ENCODE assay signal across 13 cellular contexts in the genomic region with DNA sequence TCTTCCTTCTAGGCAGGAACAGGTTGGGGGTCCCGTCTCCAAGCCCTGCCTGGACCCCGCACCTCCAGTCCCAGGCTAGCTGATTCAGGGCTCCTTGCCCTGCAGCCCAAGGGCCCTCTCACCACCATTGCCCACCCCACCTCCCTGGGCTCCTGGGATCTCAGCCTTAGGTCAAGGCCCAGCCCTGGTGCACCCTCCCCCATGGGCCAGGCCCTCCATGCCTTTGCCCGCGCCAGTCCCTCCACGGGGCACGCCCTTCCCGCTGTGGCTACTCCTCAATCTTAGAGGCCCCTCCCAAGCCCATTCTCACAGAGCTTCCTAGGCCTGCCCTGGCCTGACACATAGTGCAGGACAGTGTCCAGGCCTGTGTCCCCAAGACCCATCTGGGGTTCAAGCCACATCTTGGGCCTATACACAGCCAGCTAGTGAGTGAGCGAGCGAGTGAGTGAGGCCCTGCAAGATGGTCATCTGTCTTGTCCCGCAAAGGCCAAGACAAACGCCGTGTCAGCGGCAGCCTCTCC. TPM values are rescaled to one million over a fixed set of nuclear protein-coding genes. Genes with fewer than 3 reads are reported as not detected.
DNase-seq lines count a peak whose midpoint lies in the region; ATAC-seq, FAIRE-seq and TF ChIP-seq lines count a peak whose summit lies in the region.
"Had no signal": no experiment of that assay in that cellular context is flagged by ENCODE, and none has a peak within 500 bp of the region (broad histone marks: within the 10 kb centered on the region; RNA-seq: fewer than 3 reads in every experiment).

No MANE protein-coding gene starts in this region.

- POLR2A ChIA-PET in GM12878 (lab: Charles Lee) = interaction anchor here (0.6 kb wide), 1 partner anchor 342 kb away, joined by 3 read pairs; no protein-coding TSS in a partner anchor
- POLR2A ChIA-PET in naive thymus-derived CD4-positive, alpha-beta T cell (lab: Charles Lee) = interaction anchor here (0.7 to 1.8 kb wide), 4 partner anchors 146 to 180 kb away, joined by 3 to 8 read pairs (median 4); no protein-coding TSS in a partner anchor

- WGBS in GM12878 (ENCODE audit: insufficient coverage, insufficient replicate concordance, low lambda C conversion rate, missing lambda C conversion rate) = 58% methylated on average over 13 of the region's 13 CpGs

- no peak for DNase-seq in Jurkat, Clone E6-1 (ENCODE audit: low read depth, low spot score)
- DNase-seq in GM12878 (ENCODE audit: low read depth, low spot score) (no peak), NCI-H2107 treated with DMSO at 0.1 percent for 48 hours (lab: John Stamatoyannopoulos, UW; ENCODE audit: unreplicated experiment) (no peak), activated gamma-delta T cell (lab: John Stamatoyannopoulos, UW) (no peak), ascending aorta (ENCODE audit: low spot score in 2 of 2) (no peak)
- no peak for DNase-seq in naive thymus-derived CD4-positive, alpha-beta T cell

- H3K4me3 ChIP-seq in ACC112 (ENCODE audit: low read depth, low read length) (no peak overlapping the region), GM12878 (no peak overlapping the region), ascending aorta (no peak overlapping the region)
- 0 out of 2 replicates have a peak overlapping the region, but pooled peaks have one; percentile 51 for H3K4me3 ChIP-seq in Jurkat, Clone E6-1 (ENCODE audit: low read length)
- no peak overlapping the region for H3K4me3 ChIP-seq in naive thymus-derived CD4-positive, alpha-beta T cell (ENCODE audit: low read length)

- CTCF ChIA-PET in GM12878 (lab: Yijun Ruan, JAX) = interaction anchor here (0.5 to 5.7 kb wide), 29 partner anchors 9 to 430 kb away, joined by 3 to 94 read pairs (median 4); a partner anchor contains a TSS
- CTCF ChIA-PET in naive thymus-derived CD4-positive, alpha-beta T cell (lab: Charles Lee) = interaction anchor here (0.5 to 3.5 kb wide), 19 partner anchors 10 to 426 kb away, joined by 3 to 77 read pairs (median 5); no protein-coding TSS in a partner anchor

- TF ChIP-seq EP300 in GM12878 (IDR thresholded peaks at IDR 0.05; ENCODE audit: borderline replicate concordance in 1 of 2, control insufficient read depth in 1 of 2, low read depth in 2 of 2, low read length in 2 of 2) = no peak

- TF ChIP-seq CTCF in GM12878 (IDR thresholded peaks at IDR 0.05 in 2 of 3, conservative IDR thresholded peaks at IDR 0.05 in 1 of 3; ENCODE audit: control insufficient read depth in 2 of 3, extremely low read depth in 1 of 3, insufficient read depth in 1 of 3, low read depth in 3 of 3, low read length in 3 of 3) = no peak
- TF ChIP-seq CTCF in ascending aorta (IDR thresholded peaks at IDR 0.05) = no peak

- peaks cover 0 to 5% (median 4%) of the 10 kb centered on the region in 7 donors for H3K4me1 Mint-ChIP-seq in naive thymus-derived CD4-positive, alpha-beta T cell

- peak overlapping the region; percentile 13 for H2AFZ ChIP-seq in ACC112 (ENCODE audit: low read length, unreplicated experiment)
- no peak overlapping the region; the same call in 1 of the 2 replicates for H2AFZ ChIP-seq in GM12878 (ENCODE audit: control insufficient read depth, low read depth, low read length)

- no peaks in the 10 kb centered on the region for H3K9me3 Mint-ChIP-seq in naive thymus-derived CD4-positive, alpha-beta T cell
- H3K9me3 Mint-ChIP-seq: activated T-cell treated with anti-CD3 and anti-CD28 coated beads, Interleukin-2, amount 50 U/mL, for 24 hours had no signal

- H3K27ac Mint-ChIP-seq in naive thymus-derived CD4-positive, alpha-beta T cell = peak overlapping the region in 1 of 9 donors; percentile 42
- H3K27ac Mint-ChIP-seq: activated T-cell treated with anti-CD3 and anti-CD28 coated beads, Interleukin-2, amount 50 U/mL, for 24 hours had no signal

- H3K36me3 Mint-ChIP-seq in naive thymus-derived CD4-positive, alpha-beta T cell = peaks cover 0 to under 1% (median 0%) of the 10 kb centered on the region in 5 donors

- no peaks in the 10 kb centered on the region for H3K9me3 ChIP-seq in GM12878 (replicated peaks; ENCODE audit: control insufficient read depth, insufficient read depth, low read length)
- no peaks in the 10 kb centered on the region for H3K9me3 ChIP-seq in naive thymus-derived CD4-positive, alpha-beta T cell (ENCODE audit: control insufficient read depth in 2 of 3, low read length in 3 of 3)
- no peaks in the 10 kb centered on the region for H3K9me3 ChIP-seq in ascending aorta
- H3K9me3 ChIP-seq: BE2C, pancreas, thyroid gland had no signal

- no peaks in the 10 kb centered on the region for H3K4me1 ChIP-seq in ACC112 (ENCODE audit: control insufficient read depth, insufficient read depth, low read length, unreplicated experiment)
- no peaks in the 10 kb centered on the region for H3K4me1 ChIP-seq in GM12878 (ENCODE audit: control insufficient read depth, insufficient read depth, low read length)
- no peaks in the 10 kb centered on the region for H3K4me1 ChIP-seq in naive thymus-derived CD4-positive, alpha-beta T cell (ENCODE audit: control insufficient read depth in 2 of 2, insufficient read depth in 2 of 2, low read length in 2 of 2)
- H3K4me1 ChIP-seq in ascending aorta = peaks cover 0 to 6% of the 10 kb centered on the region in 2 donors
- H3K4me1 ChIP-seq: BE2C had no signal

- intact Hi-C loops in GM12878 (cut with micrococcal nuclease; ENCODE audit: unreplicated experiment) (loop anchor here (1.0 kb wide), 1 partner anchor 180 kb away; no protein-coding TSS in a partner anchor), ascending aorta (cut with DNase I) (loop anchor here (1.0 kb wide), 1 partner anchor 180 kb away; no protein-coding TSS in a partner anchor)
- intact Hi-C loops in naive thymus-derived CD4-positive, alpha-beta T cell (cut with micrococcal nuclease) = loop anchor here (1.0 to 5.0 kb wide), 5 partner anchors 26 to 217 kb away; no protein-coding TSS in a partner anchor

- BruUV-seq in GM12878 (replicated peaks; lab: Mats Ljungman, UMichigan) = no TSS peak

- peaks cover 0 to 15% (median 3%) of the 10 kb centered on the region in 5 donors for H3K27me3 Mint-ChIP-seq in naive thymus-derived CD4-positive, alpha-beta T cell

- no peak overlapping the region for H3K4me2 ChIP-seq in GM12878 (ENCODE audit: control insufficient read depth, insufficient read depth)

- H3K27me3 ChIP-seq in ACC112 (ENCODE audit: insufficient read depth, low read length) = no peaks in the 10 kb centered on the region
- H3K27me3 ChIP-seq in GM12878 (replicated peaks in 1 of 2; ENCODE audit: control insufficient read depth in 2 of 2, insufficient read depth in 2 of 2, low read length in 1 of 2) = no peaks in the 10 kb centered on the region
- H3K27me3 ChIP-seq in naive thymus-derived CD4-positive, alpha-beta T cell (ENCODE audit: control insufficient read depth in 2 of 2, insufficient read depth in 2 of 2, low read length in 2 of 2) = no peaks in the 10 kb centered on the region
- no peaks in the 10 kb centered on the region for H3K27me3 ChIP-seq in ascending aorta
- H3K27me3 ChIP-seq: pancreas, thyroid gland had no signal

- SMC1A ChIA-PET in GM12878 (lab: Charles Lee; ENCODE audit: uncharacterized antibody, unreplicated experiment) = interaction anchor here (0.6 to 2.6 kb wide), 9 partner anchors 33 to 223 kb away, joined by 3 to 28 read pairs (median 4); no protein-coding TSS in a partner anchor

- H4K20me1 ChIP-seq in GM12878 (ENCODE audit: control insufficient read depth, insufficient read depth) = no peaks in the 10 kb centered on the region; the same call in 1 of the 2 replicates

- H3K9ac ChIP-seq in GM12878 (ENCODE audit: control insufficient read depth, insufficient read depth, low read length) = no peak overlapping the region

- no peak overlapping the region for H3K27ac ChIP-seq in ACC112 (ENCODE audit: low read depth, low read length)
- H3K27ac ChIP-seq in GM12878 (ENCODE audit: control insufficient read depth, insufficient read depth) = no peak overlapping the region
- no peak overlapping the region for H3K27ac ChIP-seq in naive thymus-derived CD4-positive, alpha-beta T cell (ENCODE audit: low read depth, low read length)
- no peak overlapping the region for H3K27ac ChIP-seq in ascending aorta
- H3K27ac ChIP-seq: pancreas, thyroid gland had no signal

- RAD21 ChIA-PET in GM12878 (lab: Charles Lee; ENCODE audit: unreplicated experiment) = interaction anchor here (0.6 to 3.2 kb wide), 17 partner anchors 15 to 225 kb away, joined by 3 to 70 read pairs (median 5); no protein-coding TSS in a partner anchor

- in situ Hi-C loops in GM12878 (cut with MboI) = loop anchor here (5.0 kb wide), 1 partner anchor 187 kb away; no protein-coding TSS in a partner anchor

- no peak for TF ChIP-seq POLR2A in GM12878 (IDR thresholded peaks at IDR 0.05; ENCODE audit: low read depth, low read length)

- no peaks in the 10 kb centered on the region for H3K36me3 ChIP-seq in ACC112 (ENCODE audit: insufficient read depth, low read length)
- H3K36me3 ChIP-seq in GM12878 (ENCODE audit: control insufficient read depth in 2 of 2, insufficient read depth in 2 of 2, low read length in 1 of 2) = no peaks in the 10 kb centered on the region
- H3K36me3 ChIP-seq in naive thymus-derived CD4-positive, alpha-beta T cell (ENCODE audit: control insufficient read depth in 2 of 3, insufficient read depth in 3 of 3, low read length in 3 of 3) = no peaks in the 10 kb centered on the region
- no peaks in the 10 kb centered on the region for H3K36me3 ChIP-seq in ascending aorta
- H3K36me3 ChIP-seq: BE2C, pancreas, thyroid gland had no signal

- peak overlapping the region in 4 of 10 donors; percentile 81 to 89 (median 86) for H3K4me3 Mint-ChIP-seq in naive thymus-derived CD4-positive, alpha-beta T cell

- TF ChIP-seq RAD21 in GM12878 (IDR thresholded peaks at IDR 0.05; ENCODE audit: insufficient read depth, low read depth, low read length) = no peak

- no peak for FAIRE-seq in GM12878 (lab: Jason Lieb, UNC)
- FAIRE-seq: pancreas had no signal

- no peaks in the 10 kb centered on the region for H3K79me2 ChIP-seq in ACC112 (ENCODE audit: control insufficient read depth, insufficient read depth, low read length, unreplicated experiment)
- H3K79me2 ChIP-seq in GM12878 (ENCODE audit: control insufficient read depth, insufficient read depth, low read length) = no peaks in the 10 kb centered on the region

- ATAC-seq in GM12878 (peak; percentile 37), GM18870 (IDR thresholded peaks at IDR 0.05; ENCODE audit: unreplicated experiment) (no peak)
- peak; percentile 1 for ATAC-seq in naive thymus-derived CD4-positive, alpha-beta T cell

RNA-seq across cellular contexts. Expression of a gene that starts 6.9 kb away (rescaled TPM):
- 17.6 TPM for polyA plus RNA-seq in Jurkat, Clone E6-1 (2012; ENCODE audit: insufficient read depth, insufficient read length)
- not detected in 2 replicates for total RNA-seq in GM12878 (2013; cell fraction: nucleolus; rRNA removed)
- total RNA-seq in GM12878 (2014; rRNA removed) (0.28 TPM in 1 of 2 replicates, not detected in the other), GM12878 (2014; rRNA removed; fragmentation: Illumina TruSeq; extraction: Trizol) (not detected in 2 replicates), GM12878 (2021) (0.28 and 0.35 TPM in 2 replicates), ascending aorta (50.2 TPM)
- not detected for polyA plus RNA-seq in GM12878 (2011; ENCODE audit: low read depth)
- polyA plus RNA-seq in GM12878 (2011; rRNA removed) (not detected in 2 replicates), GM12878 (2014; fragmentation: Illumina TruSeq; extraction: Trizol) (not detected in 2 replicates), GM12878 (2014; fragmentation: Nextera tagmentation; extraction: Ambion mirVana) (under 1 TPM in 1 of 2 experiments, not detected in 1; 0.05 TPM), GM12878 (2014; rRNA removed) (0.10 TPM in 1 of 2 replicates, not detected in the other), GM12878 (2016; fragmentation: Nextera tagmentation; extraction: Ambion mirVana) (not detected)
- 0.07 TPM in 1 of 2 replicates, not detected in the other for polyA plus RNA-seq in GM12878 (2011; cell fraction: cytosol; rRNA removed)
- 0.22 and 0.28 TPM in 2 replicates for polyA plus RNA-seq in GM12878 (2011; cell fraction: nucleus; rRNA removed)
- polyA plus RNA-seq in GM12878 (2012) = 0.16 and 0.35 TPM in 2 replicates
- polyA minus RNA-seq in GM12878 (2011; rRNA and poly(A)+ RNA removed) = not detected in 2 replicates
- not detected in 2 replicates for polyA minus RNA-seq in GM12878 (2011; cell fraction: cytosol; rRNA and poly(A)+ RNA removed)
- not detected in 2 replicates for polyA minus RNA-seq in GM12878 (2011; cell fraction: nucleus; rRNA and poly(A)+ RNA removed)
- total RNA-seq in naive thymus-derived CD4-positive, alpha-beta T cell = 1 to 10 TPM in 1 of 5 experiments, under 1 TPM in 1, not detected in 3; 0.40 to 3.0 TPM
- polyA plus RNA-seq in naive thymus-derived CD4-positive, alpha-beta T cell = not detected
- total RNA-seq: bronchial epithelial cell had no signal

RNA-seq across cellular contexts. Expression of a gene that starts 15.9 kb away (rescaled TPM):
- polyA plus RNA-seq in Jurkat, Clone E6-1 (2012; ENCODE audit: insufficient read depth, insufficient read length) = 126 TPM
- 4.3 and 5.9 TPM in 2 replicates for total RNA-seq in GM12878 (2013; cell fraction: nucleolus; rRNA removed)
- 0.34 and 0.65 TPM in 2 replicates for total RNA-seq in GM12878 (2014; rRNA removed)
- total RNA-seq in GM12878 (2014; rRNA removed; fragmentation: Illumina TruSeq; extraction: Trizol) = 0.13 and 0.51 TPM in 2 replicates
- total RNA-seq in GM12878 (2021) = 0.82 and 1.1 TPM in 2 replicates
- polyA plus RNA-seq in GM12878 (2011; ENCODE audit: low read depth) = 0.42 TPM
- 0.19 and 0.43 TPM in 2 replicates for polyA plus RNA-seq in GM12878 (2011; rRNA removed)
- 0.12 and 0.31 TPM in 2 replicates for polyA plus RNA-seq in GM12878 (2011; cell fraction: cytosol; rRNA removed)
- 1.3 and 1.5 TPM in 2 replicates for polyA plus RNA-seq in GM12878 (2011; cell fraction: nucleus; rRNA removed)
- polyA plus RNA-seq in GM12878 (2012) = 1.2 and 1.4 TPM in 2 replicates
- 0.34 and 1.5 TPM in 2 replicates for polyA plus RNA-seq in GM12878 (2014; fragmentation: Illumina TruSeq; extraction: Trizol)
- polyA plus RNA-seq in GM12878 (2014; fragmentation: Nextera tagmentation; extraction: Ambion mirVana) = not detected
- 0.46 TPM in 1 of 2 replicates, not detected in the other for polyA plus RNA-seq in GM12878 (2014; rRNA removed)
- polyA plus RNA-seq in GM12878 (2016; fragmentation: Nextera tagmentation; extraction: Ambion mirVana) = not detected
- polyA minus RNA-seq in GM12878 (2011; rRNA and poly(A)+ RNA removed) = 1.1 and 2.0 TPM in 2 replicates
- not detected in 2 replicates for polyA minus RNA-seq in GM12878 (2011; cell fraction: cytosol; rRNA and poly(A)+ RNA removed)
- 0.36 and 0.57 TPM in 2 replicates for polyA minus RNA-seq in GM12878 (2011; cell fraction: nucleus; rRNA and poly(A)+ RNA removed)
- total RNA-seq in naive thymus-derived CD4-positive, alpha-beta T cell = 1 to 10 TPM in 1 of 5 experiments, under 1 TPM in 2, not detected in 2; 0.22 to 4.2 (median 0.66) TPM
- under 1 TPM in 1 of 2 donors, not detected in 1; 0.32 TPM for polyA plus RNA-seq in naive thymus-derived CD4-positive, alpha-beta T cell
- 105 TPM for total RNA-seq in ascending aorta

RNA-seq across cellular contexts. Expression of a gene that starts 30.4 kb away (rescaled TPM):
- 9.1 TPM for polyA plus RNA-seq in Jurkat, Clone E6-1 (2012; ENCODE audit: insufficient read depth, insufficient read length)
- not detected in 2 replicates for total RNA-seq in GM12878 (2013; cell fraction: nucleolus; rRNA removed)
- total RNA-seq in GM12878 (2014; rRNA removed) = not detected in 2 replicates
- not detected in 2 replicates for total RNA-seq in GM12878 (2014; rRNA removed; fragmentation: Illumina TruSeq; extraction: Trizol)
- total RNA-seq in GM12878 (2021) = not detected in 2 replicates
- polyA plus RNA-seq in GM12878 (2011; ENCODE audit: low read depth) = not detected
- polyA plus RNA-seq in GM12878 (2011; rRNA removed) = not detected in 2 replicates
- not detected in 2 replicates for polyA plus RNA-seq in GM12878 (2011; cell fraction: cytosol; rRNA removed)
- polyA plus RNA-seq in GM12878 (2011; cell fraction: nucleus; rRNA removed) = 0.20 TPM in 1 of 2 replicates, not detected in the other
- polyA plus RNA-seq in GM12878 (2012) = not detected in 2 replicates
- not detected in 2 replicates for polyA plus RNA-seq in GM12878 (2014; fragmentation: Illumina TruSeq; extraction: Trizol)
- polyA plus RNA-seq in GM12878 (2014; fragmentation: Nextera tagmentation; extraction: Ambion mirVana) = not detected
- not detected in 2 replicates for polyA plus RNA-seq in GM12878 (2014; rRNA removed)
- polyA plus RNA-seq in GM12878 (2016; fragmentation: Nextera tagmentation; extraction: Ambion mirVana) = not detected
- polyA minus RNA-seq in GM12878 (2011; rRNA and poly(A)+ RNA removed) = not detected in 2 replicates
- polyA minus RNA-seq in GM12878 (2011; cell fraction: cytosol; rRNA and poly(A)+ RNA removed) = not detected in 2 replicates
- not detected in 2 replicates for polyA minus RNA-seq in GM12878 (2011; cell fraction: nucleus; rRNA and poly(A)+ RNA removed)
- total RNA-seq in naive thymus-derived CD4-positive, alpha-beta T cell = under 1 TPM in 1 of 5 experiments, not detected in 4; 0.22 TPM
- not detected for polyA plus RNA-seq in naive thymus-derived CD4-positive, alpha-beta T cell
- not detected for total RNA-seq in ascending aorta

Comparison
In these comparisons a context has a peak if more than half of its experiments do, and no peak if none do; other contexts are left out.
1. RNA of a gene that starts 6.9 kb away (total RNA-seq): 50.2 TPM in ascending aorta (single experiment); 0.28 to 0.35 TPM in GM12878 and 0.40 to 3.0 TPM in naive thymus-derived CD4-positive, alpha-beta T cell; every median in the first group is over 10 times any median in the second.
2. RNA of a gene that starts 15.9 kb away (total RNA-seq): 105 TPM in ascending aorta (single experiment); 0.13 to 5.9 TPM in GM12878 and 0.22 to 4.2 TPM in naive thymus-derived CD4-positive, alpha-beta T cell; every median in the first group is over 10 times any median in the second.